11 cellular contexts compared by ENCODE assay signal in the genomic region with DNA sequence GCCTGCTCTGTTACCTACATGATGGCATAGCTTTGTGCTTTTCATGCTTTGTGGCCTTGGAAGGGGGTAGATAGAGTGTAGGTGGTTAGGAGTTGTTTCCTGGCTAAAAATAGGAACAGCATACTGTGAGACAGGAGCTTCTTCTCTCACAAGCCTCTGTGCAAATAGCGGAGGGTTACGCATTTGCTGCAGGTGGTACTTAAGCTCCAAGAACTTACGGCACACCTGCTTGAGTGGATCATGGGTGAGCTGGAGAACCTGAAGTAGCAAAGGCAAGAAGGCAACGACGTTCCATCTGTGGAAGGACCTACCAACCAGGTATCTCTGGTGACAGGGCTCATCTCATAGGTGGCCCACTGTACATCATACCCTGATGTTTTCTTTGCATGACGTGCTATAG.
A peak's percentile ranks its signal among the peaks of the same experiment; 100 is the strongest.
DNase-seq lines count a peak whose midpoint lies in the region; ATAC-seq and TF ChIP-seq lines count a peak whose summit lies in the region.
"Had no signal": no experiment of that assay in that cellular context is flagged by ENCODE, and none has a peak within 500 bp of the region (broad histone marks: within the 10 kb centered on the region; RNA-seq: fewer than 3 reads in every experiment).

No MANE protein-coding gene starts in this region.

- H3K9me3 ChIP-seq in right cardiac atrium (ENCODE audit: control insufficient read depth, low read length), result no peaks in the 10 kb centered on the region
- no peaks in the 10 kb centered on the region for H3K9me3 ChIP-seq in Karpas-422 (ENCODE audit: low read length)
- no peaks in the 10 kb centered on the region for H3K9me3 ChIP-seq in transverse colon
- H3K9me3 ChIP-seq in SJCRH30 (replicated peaks), result no peaks in the 10 kb centered on the region
- H3K9me3 ChIP-seq in ascending aorta, result no peaks in the 10 kb centered on the region
- H3K9me3 ChIP-seq: pancreas had no signal

- intact Hi-C loops in left ventricle myocardium superior (cut with micrococcal nuclease), result no loop called here
- intact Hi-C loops in right cardiac atrium (cut with DNase I), result no loop called here
- intact Hi-C loops in transverse colon (cut with DNase I; ENCODE audit: low total_unique reads), result no loop called here
- intact Hi-C loops in ascending aorta (cut with DNase I), result no loop called here

- no peak overlapping the region for H2AFZ ChIP-seq in Karpas-422 (ENCODE audit: low read length)

- no peaks in the 10 kb centered on the region for H4K20me1 ChIP-seq in Karpas-422 (ENCODE audit: insufficient read depth, low read depth, low read length)

- H3K27ac Mint-ChIP-seq in activated naive CD8-positive, alpha-beta T cell treated with anti-CD3 and anti-CD28 coated beads, Interleukin-2, amount 10 ng/mL, durations not matched to agents 7 days and 5 days, result peak overlapping the region; percentile 69

- no peaks in the 10 kb centered on the region for H3K9me3 Mint-ChIP-seq in activated naive CD8-positive, alpha-beta T cell treated with anti-CD3 and anti-CD28 coated beads, Interleukin-2, amount 10 ng/mL, durations not matched to agents 7 days and 5 days

- POLR2A ChIA-PET in activated naive CD8-positive, alpha-beta T cell treated with anti-CD3 and anti-CD28 coated beads, Interleukin-2, amount 10 ng/mL, durations not matched to agents 7 days and 5 days (lab: Charles Lee), result interaction anchor here (0.7 to 1.4 kb wide), 2 partner anchors 10 to 29 kb away, joined by 3 to 5 read pairs; no protein-coding TSS in a partner anchor

- ATAC-seq in left ventricle myocardium superior (peak; percentile 38), right cardiac atrium (no peak)
- no peak for ATAC-seq in activated naive CD8-positive, alpha-beta T cell treated with anti-CD3 and anti-CD28 coated beads, Interleukin-2, amount 10 ng/mL, durations not matched to agents 7 days and 5 days (ENCODE audit: low read depth)
- ATAC-seq: pancreas had no signal

- TF ChIP-seq POLR2A in transverse colon (IDR thresholded peaks at IDR 0.05), result peak; percentile 33

- 84% methylated on average over 6 of the region's 6 CpGs for WGBS in right cardiac atrium
- 84% methylated on average over 6 of the region's 6 CpGs; no CpG with 5 or more reads in 1 of the 2 donors for WGBS in transverse colon (ENCODE audit: low coverage in 1 of 2), 2 donors

- peak overlapping the region; percentile 60 for H3K4me2 ChIP-seq in Karpas-422 (ENCODE audit: low read depth, low read length, poor library complexity, severe bottlenecking)

- H3K4me3 Mint-ChIP-seq in activated naive CD8-positive, alpha-beta T cell treated with anti-CD3 and anti-CD28 coated beads, Interleukin-2, amount 10 ng/mL, durations not matched to agents 7 days and 5 days, result no peak overlapping the region

- peaks cover 27% of the 10 kb centered on the region for H3K4me1 Mint-ChIP-seq in activated naive CD8-positive, alpha-beta T cell treated with anti-CD3 and anti-CD28 coated beads, Interleukin-2, amount 10 ng/mL, durations not matched to agents 7 days and 5 days

- no peak for TF ChIP-seq EP300 in transverse colon (IDR thresholded peaks at IDR 0.05; ENCODE audit: low read depth)

- DNase-seq in left ventricle myocardium superior, result no peak
- no peak for DNase-seq in right cardiac atrium
- DNase-seq in Karpas-422, result peak; percentile 77
- no peak for DNase-seq in activated naive CD8-positive, alpha-beta T cell treated with anti-CD3 and anti-CD28 coated beads, Interleukin-2, amount 10 ng/mL, durations not matched to agents 7 days and 5 days
- peak; percentile 54 for DNase-seq in transverse colon
- DNase-seq in SJCRH30, result no peak
- DNase-seq in anterior cingulate cortex (lab: John Stamatoyannopoulos, UW), result no peak
- no peak for DNase-seq in ascending aorta (ENCODE audit: low spot score in 2 of 2)
- DNase-seq: activated CD4-positive, alpha-beta T cell treated with anti-CD3 and anti-CD28 coated beads, Interleukin-2, amount 50 U/mL, for 48 hours; activated naive CD4-positive, alpha-beta T cell; pancreas had no signal

- H3K36me3 Mint-ChIP-seq in activated naive CD8-positive, alpha-beta T cell treated with anti-CD3 and anti-CD28 coated beads, Interleukin-2, amount 10 ng/mL, durations not matched to agents 7 days and 5 days, result peaks cover 30% of the 10 kb centered on the region

- H3K9ac ChIP-seq in Karpas-422 (ENCODE audit: low read length), result peak overlapping the region; percentile 65

- in situ Hi-C loops in transverse colon (cut with MboI; ENCODE audit: low pct_ligation_motif_present in 1 of 4, low pct_unique_long_range_greater_than_20kb in 1 of 4, low sequenced_read_pairs in 3 of 4), result no loop called here

- H3K9me2 ChIP-seq in Karpas-422 (replicated peaks; ENCODE audit: insufficient read depth, low read length), result no peaks in the 10 kb centered on the region

- H3K27ac ChIP-seq in right cardiac atrium (ENCODE audit: low read length) (no peak overlapping the region), Karpas-422 (ENCODE audit: low read length) (peak overlapping the region; percentile 94), transverse colon (peak overlapping the region in 2 of 4 donors; percentile 52 to 61), SJCRH30 (no peak overlapping the region), ascending aorta (no peak overlapping the region)
- H3K27ac ChIP-seq: pancreas had no signal

- H3K4me1 ChIP-seq in right cardiac atrium (ENCODE audit: control insufficient read depth, insufficient read depth, low read length), result peaks cover 17% of the 10 kb centered on the region
- H3K4me1 ChIP-seq in Karpas-422 (ENCODE audit: low read length), result peaks cover 97% of the 10 kb centered on the region
- peaks cover 0 to 3% (median under 1%) of the 10 kb centered on the region in 4 donors for H3K4me1 ChIP-seq in transverse colon
- 0 out of 2 replicates have a peak, but pooled peaks cover 4% of the 10 kb centered on the region for H3K4me1 ChIP-seq in SJCRH30
- H3K4me1 ChIP-seq in ascending aorta, result peaks cover 10 to 11% of the 10 kb centered on the region in 2 donors
- H3K4me1 ChIP-seq: pancreas had no signal

- peaks cover 81% of the 10 kb centered on the region for H3K79me2 ChIP-seq in Karpas-422 (ENCODE audit: low read length)

- H3K27me3 ChIP-seq in right cardiac atrium (ENCODE audit: control insufficient read depth, insufficient read depth) (no peaks in the 10 kb centered on the region), Karpas-422 (ENCODE audit: low read length) (no peaks in the 10 kb centered on the region), transverse colon (no peaks in the 10 kb centered on the region), SJCRH30 (no peaks in the 10 kb centered on the region), ascending aorta (no peaks in the 10 kb centered on the region)
- H3K27me3 ChIP-seq: pancreas had no signal

- peaks cover 14% of the 10 kb centered on the region for H3K36me3 ChIP-seq in Karpas-422 (ENCODE audit: insufficient read depth, low read length)
- no peaks in the 10 kb centered on the region for H3K36me3 ChIP-seq in transverse colon
- no peaks in the 10 kb centered on the region for H3K36me3 ChIP-seq in SJCRH30
- peaks cover 0 to 4% of the 10 kb centered on the region in 2 donors for H3K36me3 ChIP-seq in ascending aorta
- H3K36me3 ChIP-seq: pancreas had no signal

- TF ChIP-seq CTCF in transverse colon (IDR thresholded peaks at IDR 0.05), result no peak
- no peak for TF ChIP-seq CTCF in ascending aorta (IDR thresholded peaks at IDR 0.05)

- no peaks in the 10 kb centered on the region for H3K27me3 Mint-ChIP-seq in activated naive CD8-positive, alpha-beta T cell treated with anti-CD3 and anti-CD28 coated beads, Interleukin-2, amount 10 ng/mL, durations not matched to agents 7 days and 5 days

- H3K4me3 ChIP-seq in right cardiac atrium (ENCODE audit: low read length) (no peak overlapping the region), Karpas-422 (ENCODE audit: low read length) (peak overlapping the region; percentile 43), transverse colon (no peak overlapping the region), SJCRH30 (no peak overlapping the region), ascending aorta (no peak overlapping the region)
- H3K4me3 ChIP-seq: pancreas had no signal

Comparison
In these comparisons a context has a peak if more than half of its experiments do, and no peak if none do; other contexts are left out.
1. DNase-seq: peak in Karpas-422 (single experiment) and transverse colon (single experiment); none in left ventricle myocardium superior (single experiment), right cardiac atrium (0 of 3), activated naive CD8-positive, alpha-beta T cell treated with anti-CD3 and anti-CD28 coated beads, Interleukin-2, amount 10 ng/mL, durations not matched to agents 7 days and 5 days (single experiment), SJCRH30 (0 of 2), anterior cingulate cortex (0 of 58) and ascending aorta (0 of 2).